ENCODE assay signal across 13 cellular contexts in genomic region chr4:169210516-169211108, GRCh38.
DNase-seq lines count a peak whose midpoint lies in the region; ATAC-seq and TF ChIP-seq lines count a peak whose summit lies in the region.
"Had no signal": no experiment of that assay in that cellular context is flagged by ENCODE, and none has a peak within 500 bp of the region (broad histone marks: within the 10 kb centered on the region; RNA-seq: fewer than 3 reads in every experiment).

No MANE protein-coding gene starts in this region.

- H3K36me3 ChIP-seq in Caco-2 (ENCODE audit: control insufficient read depth, insufficient read depth, low read length) (no peaks in the 10 kb centered on the region), ovary (no peaks in the 10 kb centered on the region)
- H3K36me3 ChIP-seq: thyroid gland, WERI-Rb-1 had no signal

- no peak overlapping the region for H3K4me3 Mint-ChIP-seq in Caco-2 (ENCODE audit: unreplicated experiment)
- H3K4me3 Mint-ChIP-seq: natural killer cell treated with Interleukin-12 subunit alpha and Interleukin-12 subunit beta and Interleukin-15 and Interleukin-18, amount 100 ng/mL, for 72 hours had no signal

- H3K27me3 ChIP-seq in Caco-2 (replicated peaks; ENCODE audit: control insufficient read depth, insufficient read depth, low read length) (no peaks in the 10 kb centered on the region), ovary (no peaks in the 10 kb centered on the region)
- H3K27me3 ChIP-seq: thyroid gland had no signal

- H3K9me3 ChIP-seq in Caco-2 (no peaks in the 10 kb centered on the region; the same call in 1 of the 2 replicates), ovary (no peaks in the 10 kb centered on the region)
- H3K9me3 ChIP-seq: thyroid gland had no signal

- H3K27me3 Mint-ChIP-seq in Caco-2 (ENCODE audit: insufficient read depth, unreplicated experiment), result no peaks in the 10 kb centered on the region

- DNase-seq in Caco-2 (no peak), NCI-H1694 (lab: John Stamatoyannopoulos, UW) (no peak), ovary (no peak), T-helper 9 cell (no peak), GF-D8 (lab: John Stamatoyannopoulos, UW) (no peak)
- DNase-seq: activated naive CD4-positive, alpha-beta T cell treated with Interleukin-2 at 50 U/mL for 16 hours; stimulated activated CD4-positive, alpha-beta T cell treated with anti-CD3 and anti-CD28 coated beads, Interleukin-2, amount 100 ng/mL, for 24 hours; thyroid gland; WERI-Rb-1 had no signal

- peaks cover 34% of the 10 kb centered on the region for H3K36me3 Mint-ChIP-seq in Caco-2 (ENCODE audit: insufficient read depth, unreplicated experiment)
- H3K36me3 Mint-ChIP-seq: natural killer cell treated with Interleukin-12 subunit alpha and Interleukin-12 subunit beta and Interleukin-15 and Interleukin-18, amount 100 ng/mL, for 72 hours had no signal

- peak overlapping the region; percentile 11 for H3K27ac Mint-ChIP-seq in Caco-2 (ENCODE audit: unreplicated experiment)
- H3K27ac Mint-ChIP-seq: natural killer cell treated with Interleukin-12 subunit alpha and Interleukin-12 subunit beta and Interleukin-15 and Interleukin-18, amount 100 ng/mL, for 72 hours had no signal

- H3K27ac ChIP-seq in ovary, result no peak overlapping the region
- H3K27ac ChIP-seq: thyroid gland, WERI-Rb-1 had no signal

- peak; percentile 83 for ATAC-seq in GM19372 (IDR thresholded peaks at IDR 0.05; ENCODE audit: low read depth, unreplicated experiment)
- ATAC-seq in HG02852 (IDR thresholded peaks at IDR 0.05; ENCODE audit: unreplicated experiment), result peak; percentile 93
- ATAC-seq in HG03575 (IDR thresholded peaks at IDR 0.05; ENCODE audit: extremely low read depth, insufficient number of reproducible peaks, low FRiP score, unreplicated experiment), result peak; percentile 89
- ATAC-seq: natural killer cell treated with Interleukin-12 subunit alpha and Interleukin-12 subunit beta and Interleukin-15 and Interleukin-18, amount 100 ng/mL, for 72 hours had no signal

- POLR2A ChIA-PET in Caco-2 (lab: Charles Lee), result no interaction called here

- H3K4me1 ChIP-seq in Caco-2 (peaks cover 35% of the 10 kb centered on the region), ovary (ENCODE audit: insufficient read depth) (peaks cover 6% of the 10 kb centered on the region)

- no peak for TF ChIP-seq POLR2A in ovary (IDR thresholded peaks at IDR 0.05)

- 88 to 94% (median 90%) methylated on average over 3 of the region's 3 CpGs for WGBS in ovary, 3 donors

- no peak for TF ChIP-seq EP300 in ovary (IDR thresholded peaks at IDR 0.05)

- peaks cover 13% of the 10 kb centered on the region for H3K9me3 Mint-ChIP-seq in Caco-2 (ENCODE audit: unreplicated experiment)
- H3K9me3 Mint-ChIP-seq: natural killer cell treated with Interleukin-12 subunit alpha and Interleukin-12 subunit beta and Interleukin-15 and Interleukin-18, amount 100 ng/mL, for 72 hours had no signal

- CTCF ChIA-PET in Caco-2 (lab: Charles Lee), result interaction anchor here (0.7 kb wide), 1 partner anchor 35 kb away, joined by 6 read pairs; no protein-coding TSS in a partner anchor

- H3K4me3 ChIP-seq in Caco-2 (ENCODE audit: low read depth, low read length), result no peak overlapping the region
- no peak overlapping the region for H3K4me3 ChIP-seq in ovary
- H3K4me3 ChIP-seq: thyroid gland had no signal

- intact Hi-C loops in Caco-2 (cut with micrococcal nuclease; ENCODE audit: unreplicated experiment), result no loop called here
- intact Hi-C loops in ovary (cut with DNase I), result no loop called here

- TF ChIP-seq CTCF in Caco-2 (IDR thresholded peaks at IDR 0.05; ENCODE audit: insufficient read depth in 1 of 2, low read depth in 1 of 2, low read length in 1 of 2, severe bottlenecking in 1 of 2, unreplicated experiment in 1 of 2) (no peak), ovary (IDR thresholded peaks at IDR 0.05) (no peak)

- no TSS peak for BruUV-seq in Caco-2 (replicated peaks; lab: Mats Ljungman, UMichigan)

- peaks cover 31% of the 10 kb centered on the region for H3K4me1 Mint-ChIP-seq in Caco-2 (ENCODE audit: low read depth, unreplicated experiment)
